In the genomic region with DNA sequence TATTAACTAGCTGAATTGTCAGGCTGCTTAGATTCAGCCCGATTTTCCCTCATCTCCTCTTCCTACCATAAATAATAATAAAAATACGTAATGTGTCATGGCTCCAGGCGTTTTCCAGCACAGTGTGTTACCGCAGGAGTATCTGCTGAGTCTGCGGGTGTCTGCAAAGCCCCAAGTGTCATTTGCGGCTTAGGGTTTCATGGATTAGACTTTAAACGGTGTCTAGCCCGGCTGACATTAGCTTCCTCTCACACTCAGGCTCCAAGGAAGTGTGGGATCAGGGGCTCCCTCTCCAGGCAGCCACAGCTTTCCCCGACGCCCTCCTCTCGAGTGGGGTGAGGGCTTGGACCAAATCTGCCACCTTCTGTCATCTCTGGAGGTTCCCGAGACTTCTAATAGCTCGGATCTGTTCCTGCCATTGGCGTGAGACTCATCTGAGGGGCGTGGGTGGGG, we compare ENCODE assay signal across 1 cellular context.
TF ChIP-seq lines count a peak whose summit lies in the region.

No MANE protein-coding gene starts in this region.

TF ChIP-seq in WTC11, 78 proteins besides CTCF, POLR2A, EP300 and RAD21 (continued from another document):
- TF ChIP-seq, protein P1, sequence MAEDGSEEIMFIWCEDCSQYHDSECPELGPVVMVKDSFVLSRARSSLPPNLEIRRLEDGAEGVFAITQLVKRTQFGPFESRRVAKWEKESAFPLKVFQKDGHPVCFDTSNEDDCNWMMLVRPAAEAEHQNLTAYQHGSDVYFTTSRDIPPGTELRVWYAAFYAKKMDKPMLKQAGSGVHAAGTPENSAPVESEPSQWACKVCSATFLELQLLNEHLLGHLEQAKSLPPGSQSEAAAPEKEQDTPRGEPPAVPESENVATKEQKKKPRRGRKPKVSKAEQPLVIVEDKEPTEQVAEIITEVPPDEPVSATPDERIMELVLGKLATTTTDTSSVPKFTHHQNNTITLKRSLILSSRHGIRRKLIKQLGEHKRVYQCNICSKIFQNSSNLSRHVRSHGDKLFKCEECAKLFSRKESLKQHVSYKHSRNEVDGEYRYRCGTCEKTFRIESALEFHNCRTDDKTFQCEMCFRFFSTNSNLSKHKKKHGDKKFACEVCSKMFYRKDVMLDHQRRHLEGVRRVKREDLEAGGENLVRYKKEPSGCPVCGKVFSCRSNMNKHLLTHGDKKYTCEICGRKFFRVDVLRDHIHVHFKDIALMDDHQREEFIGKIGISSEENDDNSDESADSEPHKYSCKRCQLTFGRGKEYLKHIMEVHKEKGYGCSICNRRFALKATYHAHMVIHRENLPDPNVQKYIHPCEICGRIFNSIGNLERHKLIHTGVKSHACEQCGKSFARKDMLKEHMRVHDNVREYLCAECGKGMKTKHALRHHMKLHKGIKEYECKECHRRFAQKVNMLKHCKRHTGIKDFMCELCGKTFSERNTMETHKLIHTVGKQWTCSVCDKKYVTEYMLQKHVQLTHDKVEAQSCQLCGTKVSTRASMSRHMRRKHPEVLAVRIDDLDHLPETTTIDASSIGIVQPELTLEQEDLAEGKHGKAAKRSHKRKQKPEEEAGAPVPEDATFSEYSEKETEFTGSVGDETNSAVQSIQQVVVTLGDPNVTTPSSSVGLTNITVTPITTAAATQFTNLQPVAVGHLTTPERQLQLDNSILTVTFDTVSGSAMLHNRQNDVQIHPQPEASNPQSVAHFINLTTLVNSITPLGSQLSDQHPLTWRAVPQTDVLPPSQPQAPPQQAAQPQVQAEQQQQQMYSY (CRISPR knock-in tag; IDR thresholded peaks at IDR 0.05) = no peak
- TF ChIP-seq ZNF317 (CRISPR knock-in tag; IDR thresholded peaks at IDR 0.05; ENCODE audit: borderline replicate concordance, low read depth) = no peak
- no peak for TF ChIP-seq TP53 (CRISPR knock-in tag; IDR thresholded peaks at IDR 0.05)
- no peak for TF ChIP-seq PRRX2 (CRISPR knock-in tag; IDR thresholded peaks at IDR 0.05)
- TF ChIP-seq, protein P2, sequence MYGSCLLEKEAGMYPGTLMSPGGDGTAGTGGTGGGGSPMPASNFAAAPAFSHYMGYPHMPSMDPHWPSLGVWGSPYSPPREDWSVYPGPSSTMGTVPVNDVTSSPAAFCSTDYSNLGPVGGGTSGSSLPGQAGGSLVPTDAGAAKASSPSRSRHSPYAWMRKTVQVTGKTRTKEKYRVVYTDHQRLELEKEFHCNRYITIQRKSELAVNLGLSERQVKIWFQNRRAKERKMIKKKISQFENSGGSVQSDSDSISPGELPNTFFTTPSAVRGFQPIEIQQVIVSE (CRISPR knock-in tag; IDR thresholded peaks at IDR 0.05; ENCODE audit: borderline replicate concordance) = no peak
- no peak for TF ChIP-seq ZNF232 (CRISPR knock-in tag; IDR thresholded peaks at IDR 0.05)
- TF ChIP-seq, protein P3, sequence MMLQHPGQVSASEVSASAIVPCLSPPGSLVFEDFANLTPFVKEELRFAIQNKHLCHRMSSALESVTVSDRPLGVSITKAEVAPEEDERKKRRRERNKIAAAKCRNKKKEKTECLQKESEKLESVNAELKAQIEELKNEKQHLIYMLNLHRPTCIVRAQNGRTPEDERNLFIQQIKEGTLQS (CRISPR knock-in tag; conservative IDR thresholded peaks at IDR 0.05) = no peak
- TF ChIP-seq, protein P4, sequence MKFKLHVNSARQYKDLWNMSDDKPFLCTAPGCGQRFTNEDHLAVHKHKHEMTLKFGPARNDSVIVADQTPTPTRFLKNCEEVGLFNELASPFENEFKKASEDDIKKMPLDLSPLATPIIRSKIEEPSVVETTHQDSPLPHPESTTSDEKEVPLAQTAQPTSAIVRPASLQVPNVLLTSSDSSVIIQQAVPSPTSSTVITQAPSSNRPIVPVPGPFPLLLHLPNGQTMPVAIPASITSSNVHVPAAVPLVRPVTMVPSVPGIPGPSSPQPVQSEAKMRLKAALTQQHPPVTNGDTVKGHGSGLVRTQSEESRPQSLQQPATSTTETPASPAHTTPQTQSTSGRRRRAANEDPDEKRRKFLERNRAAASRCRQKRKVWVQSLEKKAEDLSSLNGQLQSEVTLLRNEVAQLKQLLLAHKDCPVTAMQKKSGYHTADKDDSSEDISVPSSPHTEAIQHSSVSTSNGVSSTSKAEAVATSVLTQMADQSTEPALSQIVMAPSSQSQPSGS (CRISPR knock-in tag; IDR thresholded peaks at IDR 0.05; ENCODE audit: borderline replicate concordance, low read depth) = no peak
- TF ChIP-seq ZNF219 (CRISPR knock-in tag; IDR thresholded peaks at IDR 0.05; ENCODE audit: borderline replicate concordance) = no peak
- TF ChIP-seq, protein P5, sequence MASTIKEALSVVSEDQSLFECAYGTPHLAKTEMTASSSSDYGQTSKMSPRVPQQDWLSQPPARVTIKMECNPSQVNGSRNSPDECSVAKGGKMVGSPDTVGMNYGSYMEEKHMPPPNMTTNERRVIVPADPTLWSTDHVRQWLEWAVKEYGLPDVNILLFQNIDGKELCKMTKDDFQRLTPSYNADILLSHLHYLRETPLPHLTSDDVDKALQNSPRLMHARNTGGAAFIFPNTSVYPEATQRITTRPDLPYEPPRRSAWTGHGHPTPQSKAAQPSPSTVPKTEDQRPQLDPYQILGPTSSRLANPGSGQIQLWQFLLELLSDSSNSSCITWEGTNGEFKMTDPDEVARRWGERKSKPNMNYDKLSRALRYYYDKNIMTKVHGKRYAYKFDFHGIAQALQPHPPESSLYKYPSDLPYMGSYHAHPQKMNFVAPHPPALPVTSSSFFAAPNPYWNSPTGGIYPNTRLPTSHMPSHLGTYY (CRISPR knock-in tag; IDR thresholded peaks at IDR 0.05) = no peak
- no peak for TF ChIP-seq SP1 (CRISPR knock-in tag; conservative IDR thresholded peaks at IDR 0.05)
- no peak for TF ChIP-seq SMAD4 (CRISPR knock-in tag; IDR thresholded peaks at IDR 0.05)
- TF ChIP-seq, protein P6, sequence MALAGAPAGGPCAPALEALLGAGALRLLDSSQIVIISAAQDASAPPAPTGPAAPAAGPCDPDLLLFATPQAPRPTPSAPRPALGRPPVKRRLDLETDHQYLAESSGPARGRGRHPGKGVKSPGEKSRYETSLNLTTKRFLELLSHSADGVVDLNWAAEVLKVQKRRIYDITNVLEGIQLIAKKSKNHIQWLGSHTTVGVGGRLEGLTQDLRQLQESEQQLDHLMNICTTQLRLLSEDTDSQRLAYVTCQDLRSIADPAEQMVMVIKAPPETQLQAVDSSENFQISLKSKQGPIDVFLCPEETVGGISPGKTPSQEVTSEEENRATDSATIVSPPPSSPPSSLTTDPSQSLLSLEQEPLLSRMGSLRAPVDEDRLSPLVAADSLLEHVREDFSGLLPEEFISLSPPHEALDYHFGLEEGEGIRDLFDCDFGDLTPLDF (CRISPR knock-in tag; IDR thresholded peaks at IDR 0.05) = no peak
- TF ChIP-seq MXD4 (CRISPR knock-in tag; IDR thresholded peaks at IDR 0.05; ENCODE audit: borderline replicate concordance) = no peak
- TF ChIP-seq NR2C2 (CRISPR knock-in tag; IDR thresholded peaks at IDR 0.05) = no peak
- TF ChIP-seq, protein P7, sequence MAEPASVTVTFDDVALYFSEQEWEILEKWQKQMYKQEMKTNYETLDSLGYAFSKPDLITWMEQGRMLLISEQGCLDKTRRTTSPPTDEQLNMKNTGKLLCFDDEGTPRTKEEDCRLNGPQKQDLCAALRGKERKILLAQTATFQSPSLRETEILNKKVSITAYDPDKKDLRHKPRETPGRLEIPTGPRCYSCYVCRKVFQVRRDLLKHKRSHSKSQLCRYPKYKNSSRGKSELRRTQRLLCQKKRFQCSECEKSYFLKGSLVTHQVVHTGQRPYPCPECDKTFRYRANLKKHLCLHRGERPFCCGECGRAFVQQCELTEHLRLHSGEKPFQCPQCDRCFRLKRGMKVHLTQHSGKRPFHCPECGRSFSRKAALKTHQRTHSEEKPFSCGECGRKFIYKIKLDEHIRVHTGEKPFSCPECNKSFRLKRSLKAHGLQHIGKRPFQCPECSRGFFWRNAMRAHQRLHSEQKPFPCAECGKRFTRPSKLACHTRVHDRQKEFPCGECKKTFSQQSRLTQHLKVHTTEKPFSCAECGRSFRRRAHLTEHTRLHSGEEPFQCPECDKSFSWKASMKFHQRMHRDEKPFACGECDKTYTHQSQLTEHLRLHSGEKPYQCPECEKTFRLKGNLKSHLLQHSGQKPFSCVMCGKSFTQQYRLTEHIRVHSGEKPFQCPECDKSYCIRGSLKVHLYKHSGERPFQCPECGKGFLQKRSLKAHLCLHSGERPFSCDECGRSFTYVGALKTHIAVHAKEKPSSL (CRISPR knock-in tag; conservative IDR thresholded peaks at IDR 0.05) = no peak
